Comparison of ENCODE assay signal across 17 cellular contexts in genomic region chr3:126149960-126150515, GRCh38. TPM values are rescaled to one million over a fixed set of nuclear protein-coding genes. Genes with fewer than 3 reads are reported as not detected.
DNase-seq lines count a peak whose midpoint lies in the region; ATAC-seq, FAIRE-seq and TF ChIP-seq lines count a peak whose summit lies in the region.
"Had no signal": no experiment of that assay in that cellular context is flagged by ENCODE, and none has a peak within 500 bp of the region (broad histone marks: within the 10 kb centered on the region; RNA-seq: fewer than 3 reads in every experiment).

No MANE protein-coding gene starts in this region.

- no peak overlapping the region for H3K27ac Mint-ChIP-seq in activated CD8-positive, alpha-beta memory T cell treated with anti-CD3 and anti-CD28 coated beads, Interleukin-2, amount 10 ng/mL, durations not matched to agents 7 days and 5 days
- H3K27ac Mint-ChIP-seq: CD14-positive monocyte had no signal

- no peaks in the 10 kb centered on the region for H3K9me3 Mint-ChIP-seq in activated CD8-positive, alpha-beta memory T cell treated with anti-CD3 and anti-CD28 coated beads, Interleukin-2, amount 10 ng/mL, durations not matched to agents 7 days and 5 days (ENCODE audit: low read depth)

- peak; percentile 32 for FAIRE-seq in bronchial epithelial cell (lab: Jason Lieb, UNC)
- FAIRE-seq: A549 had no signal

- TF ChIP-seq CTCF in bronchial epithelial cell (IDR thresholded peaks at IDR 0.05; ENCODE audit: insufficient read depth, low read length, severe bottlenecking) (no peak), lower lobe of right lung (IDR thresholded peaks at IDR 0.05) (no peak), spleen (IDR thresholded peaks at IDR 0.05 in 8 of 11, conservative IDR thresholded peaks at IDR 0.05 in 3 of 11) (no peak)

- no peaks in the 10 kb centered on the region for H3K27me3 Mint-ChIP-seq in activated CD8-positive, alpha-beta memory T cell treated with anti-CD3 and anti-CD28 coated beads, Interleukin-2, amount 10 ng/mL, durations not matched to agents 7 days and 5 days

- no peak for TF ChIP-seq POLR2A in spleen (IDR thresholded peaks at IDR 0.05)

- H3K27me3 ChIP-seq in bronchial epithelial cell (ENCODE audit: control insufficient read depth, insufficient read depth, low read length) (no peaks in the 10 kb centered on the region), lower lobe of right lung (ENCODE audit: low read depth) (no peaks in the 10 kb centered on the region), spleen (replicated peaks in 1 of 7) (peaks cover 0 to 6% (median 0%) of the 10 kb centered on the region in 7 donors)

- H3K4me1 Mint-ChIP-seq in activated CD8-positive, alpha-beta memory T cell treated with anti-CD3 and anti-CD28 coated beads, Interleukin-2, amount 10 ng/mL, durations not matched to agents 7 days and 5 days, result no peaks in the 10 kb centered on the region
- H3K4me1 Mint-ChIP-seq: CD14-positive monocyte had no signal

- H3K36me3 Mint-ChIP-seq in activated CD8-positive, alpha-beta memory T cell treated with anti-CD3 and anti-CD28 coated beads, Interleukin-2, amount 10 ng/mL, durations not matched to agents 7 days and 5 days, result no peaks in the 10 kb centered on the region
- H3K36me3 Mint-ChIP-seq: CD14-positive monocyte had no signal

- H3K4me1 ChIP-seq in lower lobe of right lung (no peaks in the 10 kb centered on the region), spleen (no peaks in the 10 kb centered on the region)
- H3K4me1 ChIP-seq: A549 had no signal

- DNase-seq in activated CD8-positive, alpha-beta memory T cell treated with anti-CD3 and anti-CD28 coated beads, Interleukin-2, amount 10 ng/mL, durations not matched to agents 7 days and 5 days, result peak; percentile 31
- DNase-seq in activated CD8-positive, alpha-beta memory T cell treated with anti-CD3 and anti-CD28 coated beads for 24 hours, result no peak
- DNase-seq in bronchial epithelial cell (ENCODE audit: low read depth) (no peak), lower lobe of right lung (peak; percentile 30), spleen (peak; percentile 39), DMS53 treated with DMSO at 0.1 percent for 48 hours (lab: John Stamatoyannopoulos, UW; ENCODE audit: unreplicated experiment) (no peak), cerebellum (ENCODE audit: low spot score) (no peak)
- DNase-seq: Kasumi-1, MM.1S, NCI-H1105, NCI-H1694 treated with DMSO at 0.1 percent for 48 hours, NCI-H2107, NCI-H226, NCI-H524 treated with DMSO at 0.1 percent for 48 hours had no signal

- intact Hi-C loops in lower lobe of right lung (cut with DNase I), result no loop called here
- intact Hi-C loops in spleen (cut with DNase I; ENCODE audit: low total_unique reads), result no loop called here

- H3K9me3 ChIP-seq in lower lobe of right lung (no peaks in the 10 kb centered on the region), spleen (no peaks in the 10 kb centered on the region)
- H3K9me3 ChIP-seq: A549 had no signal

- H3K36me3 ChIP-seq in bronchial epithelial cell (ENCODE audit: control insufficient read depth, insufficient read depth, low read length), result no peaks in the 10 kb centered on the region
- no peaks in the 10 kb centered on the region for H3K36me3 ChIP-seq in lower lobe of right lung
- H3K36me3 ChIP-seq in spleen, result no peaks in the 10 kb centered on the region

- no peak overlapping the region for H3K4me3 ChIP-seq in bronchial epithelial cell (ENCODE audit: low read depth, low read length)
- H3K4me3 ChIP-seq in lower lobe of right lung, result no peak overlapping the region
- no peak overlapping the region for H3K4me3 ChIP-seq in spleen
- H3K4me3 ChIP-seq: A549 had no signal

- 80 to 90% (median 82%) methylated on average over 7 of the region's 7 CpGs for WGBS in spleen, 5 donors

- no peak for ATAC-seq in activated CD8-positive, alpha-beta memory T cell treated with anti-CD3 and anti-CD28 coated beads, Interleukin-2, amount 10 ng/mL, durations not matched to agents 7 days and 5 days
- no peak for ATAC-seq in lower lobe of right lung
- ATAC-seq in GM18909 (IDR thresholded peaks at IDR 0.05; ENCODE audit: poor library complexity, unreplicated experiment), result no peak

- H3K27ac ChIP-seq in lower lobe of right lung (no peak overlapping the region), spleen (no peak overlapping the region)
- H3K27ac ChIP-seq: A549 had no signal

- CTCF ChIA-PET in activated CD8-positive, alpha-beta memory T cell treated with anti-CD3 and anti-CD28 coated beads, Interleukin-2, amount 10 ng/mL, durations not matched to agents 7 days and 5 days (lab: Charles Lee), result no interaction called here

- H3K4me3 Mint-ChIP-seq in activated CD8-positive, alpha-beta memory T cell treated with anti-CD3 and anti-CD28 coated beads, Interleukin-2, amount 10 ng/mL, durations not matched to agents 7 days and 5 days, result no peak overlapping the region
- H3K4me3 Mint-ChIP-seq: CD14-positive monocyte had no signal

RNA-seq across cellular contexts. Expression of gene ALDH1L1, which starts 30.3 kb away (rescaled TPM):
- not detected for total RNA-seq in activated CD8-positive, alpha-beta memory T cell treated with anti-CD3 and anti-CD28 coated beads, Interleukin-2, amount 10 ng/mL, durations not matched to agents 7 days and 5 days
- total RNA-seq in bronchial epithelial cell, result 9.1 and 11.1 TPM in 2 replicates
- 2.8 TPM for total RNA-seq in lower lobe of right lung
- total RNA-seq in spleen, result 1 to 10 TPM in 1 of 7 donors, under 1 TPM in 3, not detected in 3; 0.09 to 1.3 (median 0.38) TPM
- under 1 TPM; 0.13 to 0.35 (median 0.29) TPM for polyA plus RNA-seq in spleen
- total RNA-seq in cerebellum, result 4.7 TPM
- polyA plus RNA-seq: CD14-positive monocyte had no signal

Comparison
In these comparisons a context has a peak if more than half of its experiments do, and no peak if none do; other contexts are left out.
1. DNase-seq: peak in activated CD8-positive, alpha-beta memory T cell treated with anti-CD3 and anti-CD28 coated beads, Interleukin-2, amount 10 ng/mL, durations not matched to agents 7 days and 5 days (single experiment), lower lobe of right lung (single experiment) and spleen (single experiment); none in activated CD8-positive, alpha-beta memory T cell treated with anti-CD3 and anti-CD28 coated beads for 24 hours (single experiment), bronchial epithelial cell (single experiment), DMS53 treated with DMSO at 0.1 percent for 48 hours (single experiment) and cerebellum (single experiment).